Comparison of ENCODE assay signal across 5 cellular contexts in the genomic region with DNA sequence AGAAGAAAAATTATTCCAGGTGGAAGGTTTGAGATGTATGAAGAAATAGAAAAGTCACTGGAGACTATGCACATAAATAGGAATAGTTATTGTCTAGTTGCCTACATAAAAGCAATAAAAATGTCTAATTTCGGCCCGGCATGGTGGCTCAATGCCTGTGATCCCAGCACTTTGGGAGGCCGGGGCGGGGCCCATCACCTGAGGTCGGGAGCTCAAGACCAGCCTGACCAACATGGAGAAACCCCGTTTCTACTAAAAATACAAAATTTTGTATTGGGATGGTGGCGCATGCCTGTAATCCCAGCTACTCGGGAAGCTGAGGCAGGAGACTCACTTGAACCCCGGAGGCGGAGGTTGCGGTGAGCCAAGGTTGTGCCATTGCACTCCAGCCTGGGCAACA. TPM values are rescaled to one million over a fixed set of nuclear protein-coding genes. Genes with fewer than 3 reads are reported as not detected.
"Had no signal": no experiment of that assay in that cellular context is flagged by ENCODE, and none has a peak within 500 bp of the region (broad histone marks: within the 10 kb centered on the region; RNA-seq: fewer than 3 reads in every experiment).

No MANE protein-coding gene starts in this region.

RNA-seq across cellular contexts. Expression of gene GPR148, which starts 3.4 kb away (rescaled TPM):
- total RNA-seq: HepG2, HT-29, HT1080, IMR-90, K562 had no signal

RNA-seq across cellular contexts. Expression of gene AMER3, which starts 23.1 kb away (rescaled TPM):
- total RNA-seq: HepG2, HT-29, HT1080, IMR-90, K562 had no signal
